Comparison of ENCODE assay signal across 17 cellular contexts in genomic region chr10:71979692-71980062, GRCh38. TPM values are rescaled to one million over a fixed set of nuclear protein-coding genes. Genes with fewer than 3 reads are reported as not detected.
DNase-seq lines count a peak whose midpoint lies in the region; ATAC-seq and TF ChIP-seq lines count a peak whose summit lies in the region.
"Had no signal": no experiment of that assay in that cellular context is flagged by ENCODE, and none has a peak within 500 bp of the region (broad histone marks: within the 10 kb centered on the region; RNA-seq: fewer than 3 reads in every experiment).

No MANE protein-coding gene starts in this region.

- peaks cover 6% of the 10 kb centered on the region for H4K20me1 ChIP-seq in GM23338 (replicated peaks; ENCODE audit: insufficient read depth)

- H3K27me3 ChIP-seq in GM23338 (ENCODE audit: insufficient read depth), result no peaks in the 10 kb centered on the region
- H3K27me3 ChIP-seq in body of pancreas, result no peaks in the 10 kb centered on the region
- H3K27me3 ChIP-seq: brain microvascular endothelial cell had no signal

- H3K9me2 ChIP-seq in GM23338 (ENCODE audit: insufficient read depth), result no peaks in the 10 kb centered on the region

- H3K9me3 ChIP-seq in body of pancreas, result no peaks in the 10 kb centered on the region

- H2AFZ ChIP-seq in GM23338, result no peak overlapping the region

- H3K4me3 Mint-ChIP-seq in GM23338, result no peak overlapping the region
- no peak overlapping the region for H3K4me3 Mint-ChIP-seq in mesothelial cell of epicardium
- H3K4me3 Mint-ChIP-seq: B cell had no signal

- H3K4me3 ChIP-seq in GM23338 (no peak overlapping the region), body of pancreas (no peak overlapping the region)

- intact Hi-C loops in body of pancreas (cut with DNase I), result no loop called here

- H3K36me3 ChIP-seq in GM23338 (ENCODE audit: insufficient read depth), result no peaks in the 10 kb centered on the region
- no peaks in the 10 kb centered on the region for H3K36me3 ChIP-seq in body of pancreas (replicated peaks in 1 of 2; ENCODE audit: insufficient read depth in 1 of 2, low read depth in 2 of 2)
- H3K36me3 ChIP-seq: brain microvascular endothelial cell had no signal

- WGBS in body of pancreas, 2 donors, result 85 to 91% methylated on average over 5 of the region's 5 CpGs

- H3K4me2 ChIP-seq in GM23338, result peak overlapping the region; percentile 26; the same call in 1 of the 2 replicates

- H3F3A ChIP-seq in GM23338 (replicated peaks; ENCODE audit: low read depth), result no peaks in the 10 kb centered on the region

- no peak for TF ChIP-seq CTCF in GM23338 (conservative IDR thresholded peaks at IDR 0.05; ENCODE audit: low read depth in 2 of 2)
- TF ChIP-seq CTCF in body of pancreas (IDR thresholded peaks at IDR 0.05), result no peak
- no peak for TF ChIP-seq CTCF in mesothelial cell of epicardium (IDR thresholded peaks at IDR 0.05; ENCODE audit: unreplicated experiment)

- DNase-seq in GM23338 (ENCODE audit: low spot score) (no peak), body of pancreas (no peak), mesothelial cell of epicardium (ENCODE audit: low spot score in 2 of 2, unreplicated experiment in 2 of 2) (no peak), GM03348 (ENCODE audit: low spot score) (no peak), middle frontal gyrus (ENCODE audit: extremely low spot score, low spot score) (no peak), medulla oblongata (ENCODE audit: extremely low spot score) (no peak)
- DNase-seq in activated CD4-positive, alpha-beta T cell treated with anti-CD3 and anti-CD28 coated beads for 4 hours, result no peak
- DNase-seq: activated effector memory CD4-positive, alpha-beta T cell treated with Interleukin-2 at 50 U/mL for 16 hours; brain microvascular endothelial cell; effector CD8-positive, alpha-beta T cell; MM.1S; NCI-H2029; NCI-H524 had no signal

- H3K27ac ChIP-seq in GM23338 (ENCODE audit: low read depth), result no peak overlapping the region
- H3K27ac ChIP-seq in body of pancreas, result peak overlapping the region in 3 of 4 donors; percentile 73 to 81 (median 77)
- peak overlapping the region; percentile 98 for H3K27ac ChIP-seq in temporal lobe (ENCODE audit: low read depth, low read length)
- H3K27ac ChIP-seq: brain microvascular endothelial cell, VCaP had no signal

- H3K4me1 ChIP-seq in GM23338 (ENCODE audit: insufficient read depth), result peaks cover 9% of the 10 kb centered on the region
- H3K4me1 ChIP-seq in body of pancreas, result peaks cover 93% of the 10 kb centered on the region

- peak overlapping the region; percentile 74; the same call in 1 of the 2 replicates for H3K27ac Mint-ChIP-seq in GM23338
- H3K27ac Mint-ChIP-seq in mesothelial cell of epicardium, result peak overlapping the region; percentile 76
- H3K27ac Mint-ChIP-seq: B cell had no signal

- H3K36me3 Mint-ChIP-seq in GM23338 (ENCODE audit: low read depth) (no peaks in the 10 kb centered on the region), mesothelial cell of epicardium (peaks cover 3% of the 10 kb centered on the region)

- no peak for ATAC-seq in GM23338
- no peak for ATAC-seq in body of pancreas

- H3K27me3 Mint-ChIP-seq in GM23338 (ENCODE audit: insufficient read depth, low read depth, poor library complexity), result peaks cover 6% of the 10 kb centered on the region
- H3K27me3 Mint-ChIP-seq in mesothelial cell of epicardium (ENCODE audit: low read depth), result no peaks in the 10 kb centered on the region

- no peak for TF ChIP-seq POLR2A in body of pancreas (IDR thresholded peaks at IDR 0.05)

- H3K4me1 Mint-ChIP-seq in GM23338, result peaks cover 21% of the 10 kb centered on the region
- peaks cover 69% of the 10 kb centered on the region for H3K4me1 Mint-ChIP-seq in mesothelial cell of epicardium

- H3K79me2 ChIP-seq in GM23338 (replicated peaks; ENCODE audit: insufficient read depth), result peaks cover 6% of the 10 kb centered on the region

- H3K9me3 Mint-ChIP-seq in GM23338 (no peaks in the 10 kb centered on the region; the same call in 2 of the 3 replicates), mesothelial cell of epicardium (no peaks in the 10 kb centered on the region)

TF ChIP-seq in GM23338, 12 proteins besides CTCF, POLR2A, EP300 and RAD21:
- TF ChIP-seq, protein P1, sequence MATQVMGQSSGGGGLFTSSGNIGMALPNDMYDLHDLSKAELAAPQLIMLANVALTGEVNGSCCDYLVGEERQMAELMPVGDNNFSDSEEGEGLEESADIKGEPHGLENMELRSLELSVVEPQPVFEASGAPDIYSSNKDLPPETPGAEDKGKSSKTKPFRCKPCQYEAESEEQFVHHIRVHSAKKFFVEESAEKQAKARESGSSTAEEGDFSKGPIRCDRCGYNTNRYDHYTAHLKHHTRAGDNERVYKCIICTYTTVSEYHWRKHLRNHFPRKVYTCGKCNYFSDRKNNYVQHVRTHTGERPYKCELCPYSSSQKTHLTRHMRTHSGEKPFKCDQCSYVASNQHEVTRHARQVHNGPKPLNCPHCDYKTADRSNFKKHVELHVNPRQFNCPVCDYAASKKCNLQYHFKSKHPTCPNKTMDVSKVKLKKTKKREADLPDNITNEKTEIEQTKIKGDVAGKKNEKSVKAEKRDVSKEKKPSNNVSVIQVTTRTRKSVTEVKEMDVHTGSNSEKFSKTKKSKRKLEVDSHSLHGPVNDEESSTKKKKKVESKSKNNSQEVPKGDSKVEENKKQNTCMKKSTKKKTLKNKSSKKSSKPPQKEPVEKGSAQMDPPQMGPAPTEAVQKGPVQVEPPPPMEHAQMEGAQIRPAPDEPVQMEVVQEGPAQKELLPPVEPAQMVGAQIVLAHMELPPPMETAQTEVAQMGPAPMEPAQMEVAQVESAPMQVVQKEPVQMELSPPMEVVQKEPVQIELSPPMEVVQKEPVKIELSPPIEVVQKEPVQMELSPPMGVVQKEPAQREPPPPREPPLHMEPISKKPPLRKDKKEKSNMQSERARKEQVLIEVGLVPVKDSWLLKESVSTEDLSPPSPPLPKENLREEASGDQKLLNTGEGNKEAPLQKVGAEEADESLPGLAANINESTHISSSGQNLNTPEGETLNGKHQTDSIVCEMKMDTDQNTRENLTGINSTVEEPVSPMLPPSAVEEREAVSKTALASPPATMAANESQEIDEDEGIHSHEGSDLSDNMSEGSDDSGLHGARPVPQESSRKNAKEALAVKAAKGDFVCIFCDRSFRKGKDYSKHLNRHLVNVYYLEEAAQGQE (IDR thresholded peaks at IDR 0.05; ENCODE audit: unreplicated experiment), result no peak

RNA-seq across cellular contexts. Expression of gene CHST3, which starts 15.5 kb away (rescaled TPM):
- total RNA-seq in GM23338 (2014; rRNA removed; shearing (Covaris generic)), result 6.8 and 8.3 TPM in 2 replicates
- 0.94 and 1.1 TPM in 2 replicates for polyA plus RNA-seq in GM23338 (2016; fragmentation: Nextera tagmentation; extraction: Ambion mirVana)
- total RNA-seq in body of pancreas, result 10 to 100 TPM in 1 of 2 donors, 1 to 10 TPM in 1; 8.6 to 19.4 TPM
- total RNA-seq in mesothelial cell of epicardium, result 26.2 to 27.6 TPM (median 26.3 TPM) in 3 replicates
- total RNA-seq in temporal lobe, result 5.4 TPM
- total RNA-seq: B cell, OCI-LY7 had no signal
